22 cellular contexts compared by ENCODE assay signal in genomic region chr14:70784886-70785285, GRCh38.
"Had no signal": no experiment of that assay in that cellular context is flagged by ENCODE, and none has a peak within 500 bp of the region (broad histone marks: within the 10 kb centered on the region; RNA-seq: fewer than 3 reads in every experiment).

No MANE protein-coding gene starts in this region.

- H3K27me3 ChIP-seq: esophagus muscularis mucosa, gastroesophageal sphincter, pancreas, right lobe of liver, suprapubic skin, thyroid gland, upper lobe of left lung had no signal

- H3K36me3 ChIP-seq: esophagus muscularis mucosa, gastroesophageal sphincter, pancreas, right lobe of liver, suprapubic skin, thyroid gland, upper lobe of left lung had no signal

- H3K4me1 ChIP-seq: gastroesophageal sphincter, suprapubic skin had no signal

- H3K9me3 ChIP-seq: esophagus muscularis mucosa, gastroesophageal sphincter, pancreas, right lobe of liver, suprapubic skin, thyroid gland, upper lobe of left lung had no signal

- H3K4me3 ChIP-seq: esophagus muscularis mucosa, gastroesophageal sphincter, lung, pancreas, right lobe of liver, suprapubic skin, thyroid gland, upper lobe of left lung had no signal

- DNase-seq: cerebellar nuclear complex; glutamatergic neuron; islet precursor cell; left cardiac atrium; left ventricle myocardium superior; mesendoderm; naive B cell; occipital lobe; pancreas; retina; right lobe of liver; stimulated activated CD4-positive, alpha-beta T cell treated with anti-CD3 and anti-CD28 coated beads, Interleukin-4, amount 100 ng/mL, for 1 hour; stimulated activated CD8-positive, alpha-beta memory T cell treated with anti-CD3 and anti-CD28 coated beads, Interleukin-4, amount 100 ng/mL, for 48 hours; stimulated activated naive CD8-positive, alpha-beta T cell treated with anti-CD3 and anti-CD28 coated beads, Interleukin-15, Interleukin-2, amounts not matched to agents 100 U/mL and 50 U/mL, for 24 hours; thyroid gland; upper lobe of left lung had no signal

- ATAC-seq: gastroesophageal sphincter; left cardiac atrium; left ventricle myocardium superior; pancreas; right lobe of liver; stimulated activated effector memory CD8-positive, alpha-beta T cell treated with anti-CD3 and anti-CD28 coated beads, Interleukin-12 subunit alpha, Interleukin-12 subunit beta, amount 100 ng/mL, for 72 hours; stimulated activated naive CD8-positive, alpha-beta T cell treated with anti-CD3 and anti-CD28 coated beads, Interleukin-15, Interleukin-2, amounts not matched to agents 100 U/mL and 50 U/mL, for 24 hours had no signal

- FAIRE-seq: colon, pancreas had no signal

- H3K27ac ChIP-seq: esophagus muscularis mucosa, gastroesophageal sphincter, pancreas, right lobe of liver, suprapubic skin, thyroid gland, upper lobe of left lung had no signal
